Comparison of ENCODE assay signal across 9 cellular contexts in genomic region chr1:2534775-2535387, GRCh38.
DNase-seq lines count a peak whose midpoint lies in the region; ATAC-seq and TF ChIP-seq lines count a peak whose summit lies in the region.
"Had no signal": no experiment of that assay in that cellular context is flagged by ENCODE, and none has a peak within 500 bp of the region (broad histone marks: within the 10 kb centered on the region; RNA-seq: fewer than 3 reads in every experiment).

No MANE protein-coding gene starts in this region.

- no peaks in the 10 kb centered on the region for H3K9me3 ChIP-seq in BLaER1 treated with 17β-estradiol and CSF1 and Interleukin-3, amounts not matched to agents 10 nM and 100 nM (replicated peaks in 1 of 11)
- H3K9me3 ChIP-seq in adipocyte (ENCODE audit: control insufficient read depth, low read length): no peaks in the 10 kb centered on the region

- no peak for TF ChIP-seq EP300 in Ishikawa (IDR thresholded peaks at IDR 0.05; ENCODE audit: borderline replicate concordance)

- H4K20me1 ChIP-seq in BLaER1 treated with 17β-estradiol and CSF1 and Interleukin-3, amounts not matched to agents 10 nM and 100 nM: peaks cover 0 to 80% (median 17%) of the 10 kb centered on the region in 11 experiments; a peak in 17 of 22 replicates

- peak overlapping the region; percentile 5 to 46 (median 19); a peak in 10 of 22 replicates for H3K4me2 ChIP-seq in BLaER1 treated with 17β-estradiol and CSF1 and Interleukin-3, amounts not matched to agents 10 nM and 100 nM

- H3K9ac ChIP-seq in BLaER1 treated with 17β-estradiol and CSF1 and Interleukin-3, amounts not matched to agents 10 nM and 100 nM: no peak overlapping the region
- H3K9ac ChIP-seq in adipocyte (ENCODE audit: low read length): no peak overlapping the region

- peaks cover 49 to 69% (median 54%) of the 10 kb centered on the region in 11 experiments for H3K27me3 ChIP-seq in BLaER1 treated with 17β-estradiol and CSF1 and Interleukin-3, amounts not matched to agents 10 nM and 100 nM
- peaks cover 61% of the 10 kb centered on the region for H3K27me3 ChIP-seq in adipocyte (replicated peaks; ENCODE audit: control insufficient read depth, insufficient read depth, low read length)

- TF ChIP-seq RAD21 in Ishikawa (IDR thresholded peaks at IDR 0.05; ENCODE audit: low read depth): no peak

- no peak overlapping the region for H3K27ac ChIP-seq in BLaER1 treated with 17β-estradiol and CSF1 and Interleukin-3, amounts not matched to agents 10 nM and 100 nM

- no peaks in the 10 kb centered on the region for H3K36me3 ChIP-seq in BLaER1 treated with 17β-estradiol and CSF1 and Interleukin-3, amounts not matched to agents 10 nM and 100 nM
- H3K36me3 ChIP-seq in adipocyte (ENCODE audit: control insufficient read depth, insufficient read depth, low read length, severe bottlenecking): no peaks in the 10 kb centered on the region

- no peak overlapping the region for H3K4me3 ChIP-seq in BLaER1 treated with 17β-estradiol and CSF1 and Interleukin-3, amounts not matched to agents 10 nM and 100 nM
- H3K4me3 ChIP-seq in adipocyte (ENCODE audit: low read length): no peak overlapping the region

- DNase-seq in adipocyte (ENCODE audit: low read depth) (peak; percentile 36), left kidney (ENCODE audit: low read depth, low spot score) (peak; percentile 77), UCSD-AML1 (lab: John Stamatoyannopoulos, UW; ENCODE audit: unreplicated experiment) (no peak), erythroblast (lab: John Stamatoyannopoulos, UW) (no peak)
- no peak for DNase-seq in activated CD4-positive, alpha-beta T cell treated with anti-CD3 and anti-CD28 coated beads, Interleukin-2, amount 50 U/mL, for 1 hour
- DNase-seq: occipital lobe had no signal

- H3K4me1 ChIP-seq in BLaER1 treated with 17β-estradiol and CSF1 and Interleukin-3, amounts not matched to agents 10 nM and 100 nM: peaks cover 14 to 30% (median 27%) of the 10 kb centered on the region in 10 experiments; a peak in 19 of 20 replicates
- no peaks in the 10 kb centered on the region for H3K4me1 ChIP-seq in adipocyte (ENCODE audit: control insufficient read depth, insufficient read depth, low read length)

- TF ChIP-seq POLR2A in erythroblast (IDR thresholded peaks at IDR 0.05; ENCODE audit: low read length): no peak

- ATAC-seq in GM21515 (IDR thresholded peaks at IDR 0.05; ENCODE audit: unreplicated experiment): no peak

TF ChIP-seq in Ishikawa, 13 proteins besides CTCF, POLR2A, EP300 and RAD21:
- TF ChIP-seq FOXM1 (IDR thresholded peaks at IDR 0.05; ENCODE audit: borderline replicate concordance, low read depth) (no peak), TEAD4 (IDR thresholded peaks at IDR 0.05) (0 out of 2 replicates have a peak, but pooled peaks have one; percentile 13)

Comparison
In these comparisons a context has a peak if more than half of its experiments do, and no peak if none do; other contexts are left out.
1. DNase-seq: peak in adipocyte (single experiment) and left kidney (single experiment); none in activated CD4-positive, alpha-beta T cell treated with anti-CD3 and anti-CD28 coated beads, Interleukin-2, amount 50 U/mL, for 1 hour (single experiment), UCSD-AML1 (single experiment) and erythroblast (0 of 2).